ENCODE assay signal across 8 cellular contexts in the genomic region with DNA sequence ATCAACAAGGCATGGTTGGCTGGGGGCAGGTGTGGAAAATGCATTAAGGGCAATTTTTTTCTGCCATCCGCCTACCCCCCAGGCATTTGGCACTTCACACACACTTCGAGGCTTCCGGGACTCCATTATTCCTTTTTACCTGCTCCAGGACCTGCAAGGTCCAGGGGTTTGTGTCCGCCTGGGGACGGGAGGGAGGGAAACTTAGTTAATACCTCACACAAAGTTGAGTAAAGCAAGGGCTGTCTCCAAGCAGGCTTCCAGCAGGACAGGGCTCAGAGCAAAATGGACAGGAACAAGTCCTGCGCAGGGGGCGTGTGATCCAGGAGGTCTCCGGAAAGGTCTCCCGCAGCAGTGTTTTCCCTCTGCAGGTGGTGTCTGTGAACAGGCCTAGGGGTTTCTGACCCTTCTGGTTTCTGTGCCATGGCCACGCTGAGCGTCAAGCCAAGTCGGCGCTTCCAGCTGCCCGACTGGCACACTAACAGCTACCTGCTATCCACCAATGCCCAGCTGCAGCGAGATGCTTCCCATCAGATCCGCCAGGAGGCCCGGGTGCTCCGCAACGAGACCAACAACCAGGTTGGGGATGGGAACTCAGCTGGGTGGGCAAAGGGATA. TPM values are rescaled to one million over a fixed set of nuclear protein-coding genes. Genes with fewer than 3 reads are reported as not detected.
DNase-seq lines count a peak whose midpoint lies in the region; ATAC-seq and TF ChIP-seq lines count a peak whose summit lies in the region.

No MANE protein-coding gene starts in this region.

- peaks cover 1% of the 10 kb centered on the region for H3K36me3 Mint-ChIP-seq in T-helper 17 cell (ENCODE audit: low read depth)

- H3K4me1 Mint-ChIP-seq in T-helper 17 cell, result peaks cover 9% of the 10 kb centered on the region

- 52% methylated on average over 19 of the region's 19 CpGs for WGBS in right cardiac atrium

- no peak for TF ChIP-seq CTCF in GM06990 (IDR thresholded peaks at IDR 0.05; ENCODE audit: insufficient read depth, low read length, poor library complexity, severe bottlenecking)

- no peak overlapping the region for H3K27ac Mint-ChIP-seq in T-helper 17 cell

- H3K27me3 Mint-ChIP-seq in T-helper 17 cell, result peaks cover 29% of the 10 kb centered on the region

- no peak for ATAC-seq in T-helper 17 cell
- no peak for ATAC-seq in right cardiac atrium
- no peak for ATAC-seq in GM21360 (IDR thresholded peaks at IDR 0.05; ENCODE audit: unreplicated experiment)

- no peak for DNase-seq in GM06990 (ENCODE audit: extremely low read depth, insufficient read length)
- DNase-seq in T-helper 17 cell, result no peak
- DNase-seq in right cardiac atrium, result no peak
- peak; percentile 27 for DNase-seq in renal cortical epithelial cell (ENCODE audit: low read depth)
- DNase-seq in ecto neural progenitor cell (ENCODE audit: low spot score), result no peak
- DNase-seq in Kasumi-1 (lab: John Stamatoyannopoulos, UW), result no peak
- DNase-seq in GF-D8 (lab: John Stamatoyannopoulos, UW), result no peak

- H3K9me3 ChIP-seq in T-helper 17 cell (ENCODE audit: control insufficient read depth, low read length, poor library complexity, severe bottlenecking), result no peaks in the 10 kb centered on the region
- no peaks in the 10 kb centered on the region for H3K9me3 ChIP-seq in right cardiac atrium (ENCODE audit: control insufficient read depth, low read length)

- no peaks in the 10 kb centered on the region for H3K27me3 ChIP-seq in GM06990 (replicated peaks; ENCODE audit: control insufficient read depth, insufficient read depth, low read length)
- H3K27me3 ChIP-seq in right cardiac atrium (ENCODE audit: control insufficient read depth, insufficient read depth), result no peaks in the 10 kb centered on the region

- H3K4me3 ChIP-seq in GM06990 (replicated peaks; ENCODE audit: low read depth, low read length), result peak overlapping the region; percentile 56
- peak overlapping the region; percentile 51 for H3K4me3 ChIP-seq in right cardiac atrium (ENCODE audit: low read length)

- H3K27ac ChIP-seq in right cardiac atrium (ENCODE audit: low read length), result no peak overlapping the region

- no peaks in the 10 kb centered on the region for H3K36me3 ChIP-seq in GM06990 (ENCODE audit: control insufficient read depth, insufficient read depth, low read length)

- intact Hi-C loops in right cardiac atrium (cut with DNase I), result no loop called here

- H3K4me3 Mint-ChIP-seq in T-helper 17 cell, result peak overlapping the region; percentile 28

- H3K4me1 ChIP-seq in right cardiac atrium (ENCODE audit: control insufficient read depth, insufficient read depth, low read length), result peaks cover 2% of the 10 kb centered on the region

RNA-seq across cellular contexts. Expression of a gene that starts 0.7 kb away (rescaled TPM):
- total RNA-seq in T-helper 17 cell (under 1 TPM; 0.29 to 0.30 TPM), right cardiac atrium (under 1 TPM in 2 of 4 donors, not detected in 2; 0.23 to 0.35 TPM), renal cortical epithelial cell (0.35 and 1.4 TPM in 2 replicates)
- polyA plus RNA-seq in right cardiac atrium, result 0.14 TPM

RNA-seq across cellular contexts. Expression of a gene that starts 4.1 kb away (rescaled TPM):
- total RNA-seq in T-helper 17 cell, result 10 to 100 TPM; 17.0 to 21.2 TPM
- 10 to 100 TPM; 12.3 to 17.1 (median 13.0) TPM for total RNA-seq in right cardiac atrium
- 19.5 TPM for polyA plus RNA-seq in right cardiac atrium
- total RNA-seq in renal cortical epithelial cell, result 46.9 and 68.1 TPM in 2 replicates

RNA-seq across cellular contexts. Expression of a gene that starts 40.4 kb away (rescaled TPM):
- total RNA-seq in T-helper 17 cell (under 1 TPM in 1 of 2 donors, not detected in 1; 0.25 TPM), right cardiac atrium (1 to 10 TPM; 2.7 to 4.1 (median 3.3) TPM), renal cortical epithelial cell (0.69 and 2.7 TPM in 2 replicates)
- 2.4 TPM for polyA plus RNA-seq in right cardiac atrium
